In genomic region chr10:78358406-78358805, GRCh38 we compare ENCODE assay signal across 26 cellular contexts.
DNase-seq lines count a peak whose midpoint lies in the region; ATAC-seq, FAIRE-seq and TF ChIP-seq lines count a peak whose summit lies in the region.
"Had no signal": no experiment of that assay in that cellular context is flagged by ENCODE, and none has a peak within 500 bp of the region (broad histone marks: within the 10 kb centered on the region; RNA-seq: fewer than 3 reads in every experiment).

No MANE protein-coding gene starts in this region.

- H3K9ac ChIP-seq in H1 (replicated peaks in 1 of 4; ENCODE audit: extremely low read depth in 1 of 4, low read depth in 3 of 4, low read length in 3 of 4) = no peak overlapping the region
- H3K9ac ChIP-seq in trophoblast cell (ENCODE audit: low read length) = no peak overlapping the region
- H3K9ac ChIP-seq: KMS-11, SK-N-SH had no signal

- DNase-seq in GM23338 (ENCODE audit: low spot score) = no peak
- no peak for DNase-seq in H1 (ENCODE audit: low read depth in 1 of 2, low spot score in 2 of 2)
- DNase-seq in mesothelial cell of epicardium (ENCODE audit: low spot score in 2 of 2, unreplicated experiment in 2 of 2) = no peak
- DNase-seq in trophoblast cell = no peak
- no peak for DNase-seq in NOMO-1 treated with DMSO at 0.1 percent for 48 hours (lab: John Stamatoyannopoulos, UW; ENCODE audit: unreplicated experiment)
- no peak for DNase-seq in NCI-H1417 (lab: John Stamatoyannopoulos, UW)
- DNase-seq: AML-193; Calu3; CD8-positive, alpha-beta memory T cell; H7; IMR-90; NCI-H1105; NCI-H2029 treated with DMSO at 0.1 percent for 48 hours; NCI-H226; NCI-H510A treated with DMSO at 0.1 percent for 48 hours; NCI-H748 treated with DMSO at 0.1 percent for 48 hours; SHP77 treated with DMSO at 0.1 percent for 48 hours; SK-N-SH had no signal

- H2AK5ac ChIP-seq in H1 (ENCODE audit: low read depth, low read length) (no peak overlapping the region), trophoblast cell (ENCODE audit: low read length) (peak overlapping the region; percentile 99)

- H3K4me3 ChIP-seq in GM23338 (no peak overlapping the region), H1 (ENCODE audit: extremely low read depth in 1 of 4, insufficient read depth in 2 of 4, low read depth in 3 of 4, low read length in 4 of 4) (no peak overlapping the region), trophoblast cell (ENCODE audit: low read depth, low read length) (no peak overlapping the region)

- ATAC-seq in GM23338 = no peak
- no peak for ATAC-seq in HG03045 (IDR thresholded peaks at IDR 0.05; ENCODE audit: unreplicated experiment)
- no peak for ATAC-seq in GM21528 (IDR thresholded peaks at IDR 0.05; ENCODE audit: low FRiP score, unreplicated experiment)

- 0 out of 2 replicates have a peak overlapping the region, but pooled peaks have one; percentile 75 for H2BK15ac ChIP-seq in H1 (ENCODE audit: low read length)

- H3K4ac ChIP-seq in H1 (replicated peaks; ENCODE audit: insufficient read length, low read depth, low read length) (no peak overlapping the region), trophoblast cell (ENCODE audit: low read depth, low read length) (peak overlapping the region; percentile 35)

- FAIRE-seq in H1 (lab: Jason Lieb, UNC) = no peak
- FAIRE-seq: G401.6, GM12892, GM18507 had no signal

- no peak overlapping the region for H3K23ac ChIP-seq in H1 (ENCODE audit: insufficient read length)
- H3K23ac ChIP-seq in trophoblast cell (ENCODE audit: low read length) = no peak overlapping the region

- H3K9me3 Mint-ChIP-seq in GM23338 = no peaks in the 10 kb centered on the region
- H3K9me3 Mint-ChIP-seq in mesothelial cell of epicardium = no peaks in the 10 kb centered on the region
- H3K9me3 Mint-ChIP-seq: CD8-positive, alpha-beta memory T cell had no signal

- H3K23me2 ChIP-seq in H1 (ENCODE audit: low read depth, low read length) = no peaks in the 10 kb centered on the region

- H3K9me2 ChIP-seq in GM23338 (ENCODE audit: insufficient read depth) = peaks cover 4% of the 10 kb centered on the region; the same call in 1 of the 2 replicates
- H3K9me2 ChIP-seq: SK-N-SH had no signal

- no peak overlapping the region for H3K4me2 ChIP-seq in GM23338
- H3K4me2 ChIP-seq in H1 (ENCODE audit: insufficient read depth in 1 of 2, low read depth in 2 of 2, low read length in 2 of 2) = no peak overlapping the region
- no peak overlapping the region for H3K4me2 ChIP-seq in trophoblast cell (ENCODE audit: low read length)
- H3K4me2 ChIP-seq: KMS-11, SK-N-SH had no signal

- POLR2A ChIA-PET in H1 (lab: Charles Lee; ENCODE audit: partially characterized antibody) = no interaction called here

- WGBS in H1 (ENCODE audit: extremely low coverage in 1 of 2, insufficient coverage in 1 of 2, insufficient read length in 1 of 2, insufficient replicate concordance in 2 of 2, low coverage in 1 of 2, low lambda C conversion rate in 2 of 2, missing lambda C conversion rate in 1 of 2), 2 experiments = 82% methylated on average over 4 of the region's 4 CpGs; no CpG with 5 or more reads in 1 of the 2 experiments
- WGBS in trophoblast cell (ENCODE audit: extremely low coverage, insufficient coverage, insufficient read length) = no CpG with 5 or more reads among the region's 4 CpGs

- H3K56ac ChIP-seq in H1 (replicated peaks; ENCODE audit: insufficient read length, low read depth, low read length) = no peak overlapping the region

- no peaks in the 10 kb centered on the region for H3K79me1 ChIP-seq in H1 (ENCODE audit: low read depth, low read length)
- H3K79me1 ChIP-seq in trophoblast cell (ENCODE audit: low read length) = peaks cover 56% of the 10 kb centered on the region

- H2AFZ ChIP-seq in GM23338 = no peak overlapping the region
- no peak overlapping the region for H2AFZ ChIP-seq in H1 (ENCODE audit: low read length)
- peak overlapping the region; percentile 19 for H2AFZ ChIP-seq in trophoblast cell (ENCODE audit: insufficient read depth, low read length, poor library complexity)

- H4K8ac ChIP-seq in H1 (ENCODE audit: extremely low read depth, insufficient read depth, low read length) (no peak overlapping the region), trophoblast cell (ENCODE audit: low read depth, low read length) (peak overlapping the region; percentile 90)

- H3K9me3 ChIP-seq in H1 (ENCODE audit: insufficient read depth in 2 of 2, low read depth in 1 of 2, low read length in 1 of 2) (no peaks in the 10 kb centered on the region), trophoblast cell (ENCODE audit: insufficient read depth, low read depth, low read length) (no peaks in the 10 kb centered on the region)
- H3K9me3 ChIP-seq: SK-N-SH had no signal

- TF ChIP-seq RAD21 in H1 (IDR thresholded peaks at IDR 0.05 in 1 of 2, conservative IDR thresholded peaks at IDR 0.05 in 1 of 2; ENCODE audit: low read depth in 2 of 2, low read length in 2 of 2) = no peak

- no peak overlapping the region for H3K14ac ChIP-seq in H1 (ENCODE audit: insufficient read length)
- peak overlapping the region; percentile 94 for H3K14ac ChIP-seq in trophoblast cell (ENCODE audit: low read length)

- H3K79me2 ChIP-seq in GM23338 (replicated peaks; ENCODE audit: insufficient read depth) (no peaks in the 10 kb centered on the region), H1 (ENCODE audit: control insufficient read depth in 1 of 2, insufficient read depth in 2 of 2, low read length in 2 of 2) (no peaks in the 10 kb centered on the region), trophoblast cell (ENCODE audit: control insufficient read depth, insufficient read depth, low read length, poor library complexity) (peaks cover 18% of the 10 kb centered on the region)

- TF ChIP-seq EP300 in H1 (IDR thresholded peaks at IDR 0.05; ENCODE audit: borderline replicate concordance in 1 of 2, low read depth in 2 of 2, low read length in 2 of 2) = no peak

- no peak for TF ChIP-seq POLR2A in H1 (IDR thresholded peaks at IDR 0.05; ENCODE audit: control extremely low read depth in 1 of 2, low read depth in 2 of 2, low read length in 2 of 2)

- no peak overlapping the region for H4K5ac ChIP-seq in H1 (ENCODE audit: insufficient read length, low read depth, low read length)

- TF ChIP-seq CTCF in GM23338 (conservative IDR thresholded peaks at IDR 0.05; ENCODE audit: low read depth in 2 of 2) = no peak
- no peak for TF ChIP-seq CTCF in H1 (IDR thresholded peaks at IDR 0.05; ENCODE audit: control extremely low read depth in 1 of 3, insufficient read depth in 1 of 3, low read depth in 1 of 3, low read length in 3 of 3)
- no peak for TF ChIP-seq CTCF in mesothelial cell of epicardium (IDR thresholded peaks at IDR 0.05; ENCODE audit: unreplicated experiment)

- H3K4me3 Mint-ChIP-seq in GM23338 = no peak overlapping the region
- H3K4me3 Mint-ChIP-seq in mesothelial cell of epicardium = no peak overlapping the region
- H3K4me3 Mint-ChIP-seq: CD8-positive, alpha-beta memory T cell had no signal

- H3K27ac ChIP-seq in GM23338 (ENCODE audit: low read depth) (no peak overlapping the region), H1 (ENCODE audit: low read depth, low read length) (no peak overlapping the region), trophoblast cell (ENCODE audit: low read depth, low read length) (peak overlapping the region; percentile 46)
- H3K27ac ChIP-seq: C4-2B, KMS-11, RWPE1 had no signal

- CTCF ChIA-PET in H1 (lab: Charles Lee; ENCODE audit: partially characterized antibody) = interaction anchor here (1.0 to 1.5 kb wide), 3 partner anchors 16 to 87 kb away, joined by 3 read pairs; no protein-coding TSS in a partner anchor

- no peaks in the 10 kb centered on the region for H3F3A ChIP-seq in GM23338 (replicated peaks; ENCODE audit: low read depth)

- H3K18ac ChIP-seq in H1 (ENCODE audit: extremely low read depth, low read length) (no peak overlapping the region; the same call in 1 of the 2 replicates), trophoblast cell (ENCODE audit: low read length) (peak overlapping the region; percentile 30)

- H4K91ac ChIP-seq in H1 (replicated peaks; ENCODE audit: insufficient read length, low read length) = no peak overlapping the region
- H4K91ac ChIP-seq in trophoblast cell (ENCODE audit: low read depth, low read length) = peak overlapping the region; percentile 100

- H3K27me3 Mint-ChIP-seq in GM23338 (ENCODE audit: insufficient read depth, low read depth, poor library complexity) = peaks cover 14% of the 10 kb centered on the region
- no peaks in the 10 kb centered on the region for H3K27me3 Mint-ChIP-seq in mesothelial cell of epicardium (ENCODE audit: low read depth)

- 0 out of 2 replicates have a peak overlapping the region, but pooled peaks have one; percentile 32 for H2BK5ac ChIP-seq in H1 (ENCODE audit: low read depth, low read length)
- H2BK5ac ChIP-seq in trophoblast cell (ENCODE audit: low read depth, low read length, poor library complexity) = peak overlapping the region; percentile 95

- H4K12ac ChIP-seq in trophoblast cell (ENCODE audit: low read depth, low read length) = peak overlapping the region; percentile 17

- H3K36me3 Mint-ChIP-seq in GM23338 (ENCODE audit: low read depth) (no peaks in the 10 kb centered on the region), mesothelial cell of epicardium (no peaks in the 10 kb centered on the region)
- H3K36me3 Mint-ChIP-seq: CD8-positive, alpha-beta memory T cell had no signal

- H2BK12ac ChIP-seq in H1 (ENCODE audit: low read depth, low read length) = no peak overlapping the region
- H2BK12ac ChIP-seq in trophoblast cell (ENCODE audit: low read length) = peak overlapping the region; percentile 99

- peaks cover 39% of the 10 kb centered on the region for H3K4me1 Mint-ChIP-seq in GM23338
- peaks cover 83% of the 10 kb centered on the region for H3K4me1 Mint-ChIP-seq in mesothelial cell of epicardium

- no peaks in the 10 kb centered on the region for H3K36me3 ChIP-seq in GM23338 (ENCODE audit: insufficient read depth)
- no peaks in the 10 kb centered on the region for H3K36me3 ChIP-seq in H1 (ENCODE audit: control insufficient read depth in 2 of 4, insufficient read depth in 4 of 4, low read length in 3 of 4)
- no peaks in the 10 kb centered on the region for H3K36me3 ChIP-seq in trophoblast cell (ENCODE audit: control insufficient read depth in 1 of 2, insufficient read depth in 2 of 2, low read length in 2 of 2)

- H2BK20ac ChIP-seq in H1 (ENCODE audit: low read length) = no peak overlapping the region

- H3K27ac Mint-ChIP-seq in GM23338 (peak overlapping the region; percentile 63; the same call in 1 of the 2 replicates), mesothelial cell of epicardium (peak overlapping the region; percentile 94)
- H3K27ac Mint-ChIP-seq: CD8-positive, alpha-beta memory T cell had no signal

- no peaks in the 10 kb centered on the region for H3K27me3 ChIP-seq in GM23338 (ENCODE audit: insufficient read depth)
- H3K27me3 ChIP-seq in H1 (replicated peaks in 1 of 4; ENCODE audit: control insufficient read depth in 3 of 4, extremely low read depth in 1 of 4, insufficient read depth in 3 of 4, low read length in 3 of 4) = no peaks in the 10 kb centered on the region
- H3K27me3 ChIP-seq in trophoblast cell (ENCODE audit: insufficient read depth, low read length) = no peaks in the 10 kb centered on the region

- H4K20me1 ChIP-seq in GM23338 (replicated peaks; ENCODE audit: insufficient read depth) (no peaks in the 10 kb centered on the region), H1 (replicated peaks in 1 of 2; ENCODE audit: control insufficient read depth in 1 of 2, insufficient read depth in 2 of 2, low read length in 2 of 2) (no peaks in the 10 kb centered on the region)

- H2BK120ac ChIP-seq in H1 (replicated peaks; ENCODE audit: low read depth, low read length) (no peak overlapping the region), trophoblast cell (ENCODE audit: insufficient read depth, low read length, poor library complexity) (peak overlapping the region; percentile 99)

- H3K4me1 ChIP-seq in GM23338 (ENCODE audit: insufficient read depth) = peaks cover 7% of the 10 kb centered on the region
- peaks cover 2 to 13% (median 12%) of the 10 kb centered on the region in 4 experiments; a peak in 6 of 7 replicates for H3K4me1 ChIP-seq in H1 (replicated peaks in 1 of 4; ENCODE audit: control insufficient read depth in 3 of 4, insufficient read depth in 4 of 4, low read length in 3 of 4)
- peaks cover 43 to 52% of the 10 kb centered on the region in 2 experiments for H3K4me1 ChIP-seq in trophoblast cell (ENCODE audit: control insufficient read depth in 1 of 2, insufficient read depth in 2 of 2, low read length in 2 of 2)
